In the genomic region with DNA sequence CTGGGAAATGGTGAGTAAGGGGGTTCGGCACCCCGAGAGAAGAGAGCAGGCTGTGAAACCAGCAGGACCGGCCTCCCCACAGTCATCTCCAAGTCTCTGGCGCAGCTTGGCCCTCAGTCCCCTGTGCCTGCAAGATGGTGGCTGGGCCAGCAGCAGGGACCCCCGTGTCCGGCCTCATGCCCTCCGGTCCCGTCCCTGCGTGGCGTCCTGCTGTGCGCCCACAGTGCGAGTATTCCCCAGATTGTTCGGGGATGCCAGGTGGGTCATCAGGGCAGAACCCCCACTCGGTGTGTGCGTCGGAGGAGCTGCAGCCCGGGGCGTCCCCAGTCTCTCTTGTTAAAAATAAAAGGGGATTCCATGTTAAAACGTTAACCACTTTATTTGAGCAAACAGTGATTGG, we compare ENCODE assay signal across 24 cellular contexts.
"Had no signal": no experiment of that assay in that cellular context is flagged by ENCODE, and none has a peak within 500 bp of the region (broad histone marks: within the 10 kb centered on the region; RNA-seq: fewer than 3 reads in every experiment).

No MANE protein-coding gene starts in this region.

- H3K36me3 ChIP-seq: heart right ventricle, left ventricle myocardium inferior, neural progenitor cell, pancreas, prostate gland, suprapubic skin, thoracic aorta, tibial artery, vagina had no signal

- H3K27ac ChIP-seq: heart right ventricle, hepatocyte, left ventricle myocardium inferior, neural progenitor cell, pancreas, prostate gland, skin epidermis, suprapubic skin, thoracic aorta, tibial artery, vagina had no signal

- DNase-seq: heart right ventricle; islet precursor cell; left ventricle myocardium inferior; natural killer cell; nephron progenitor cell; pancreas; posterior cingulate gyrus; retina; stimulated activated CD4-positive, alpha-beta T cell treated with anti-CD3 and anti-CD28 coated beads, Interleukin-12 subunit alpha, Interleukin-12 subunit beta, amount 100 ng/mL, for 4 hours; stimulated activated CD4-positive, alpha-beta T cell treated with anti-CD3 and anti-CD28 coated beads, Interleukin-15, amount 100 ng/mL, for 24 hours; stimulated activated CD4-positive, alpha-beta T cell treated with anti-CD3 and anti-CD28 coated beads, Interleukin-2, amount 100 ng/mL, for 24 hours; stimulated activated CD4-positive, alpha-beta T cell treated with anti-CD3 and anti-CD28 coated beads, Interleukin-4, amount 100 ng/mL, for 1 hour; stimulated activated naive CD4-positive, alpha-beta T cell; tibial artery had no signal

- H3K4me3 ChIP-seq: heart right ventricle, hepatocyte, left ventricle myocardium inferior, lung, neural progenitor cell, pancreas, prostate gland, skin epidermis, suprapubic skin, thoracic aorta, tibial artery, vagina had no signal

- H3K27me3 ChIP-seq: heart right ventricle, hepatocyte, neural progenitor cell, pancreas, suprapubic skin, tibial artery, vagina had no signal

- H3K9me3 ChIP-seq: pancreas, prostate gland, thoracic aorta, tibial artery, vagina had no signal

- H3K9ac ChIP-seq: neural progenitor cell had no signal

- H2AFZ ChIP-seq: hepatocyte, neural progenitor cell had no signal

- ATAC-seq: heart right ventricle, natural killer cell, pancreas, right cardiac atrium, sciatic nerve had no signal

- H3K4me1 ChIP-seq: heart right ventricle, left ventricle myocardium inferior, neural progenitor cell, pancreas, prostate gland, suprapubic skin, tibial artery, vagina had no signal

- H3K4me2 ChIP-seq: hepatocyte, neural progenitor cell had no signal
